Comparison of ENCODE assay signal across 10 cellular contexts in the genomic region with DNA sequence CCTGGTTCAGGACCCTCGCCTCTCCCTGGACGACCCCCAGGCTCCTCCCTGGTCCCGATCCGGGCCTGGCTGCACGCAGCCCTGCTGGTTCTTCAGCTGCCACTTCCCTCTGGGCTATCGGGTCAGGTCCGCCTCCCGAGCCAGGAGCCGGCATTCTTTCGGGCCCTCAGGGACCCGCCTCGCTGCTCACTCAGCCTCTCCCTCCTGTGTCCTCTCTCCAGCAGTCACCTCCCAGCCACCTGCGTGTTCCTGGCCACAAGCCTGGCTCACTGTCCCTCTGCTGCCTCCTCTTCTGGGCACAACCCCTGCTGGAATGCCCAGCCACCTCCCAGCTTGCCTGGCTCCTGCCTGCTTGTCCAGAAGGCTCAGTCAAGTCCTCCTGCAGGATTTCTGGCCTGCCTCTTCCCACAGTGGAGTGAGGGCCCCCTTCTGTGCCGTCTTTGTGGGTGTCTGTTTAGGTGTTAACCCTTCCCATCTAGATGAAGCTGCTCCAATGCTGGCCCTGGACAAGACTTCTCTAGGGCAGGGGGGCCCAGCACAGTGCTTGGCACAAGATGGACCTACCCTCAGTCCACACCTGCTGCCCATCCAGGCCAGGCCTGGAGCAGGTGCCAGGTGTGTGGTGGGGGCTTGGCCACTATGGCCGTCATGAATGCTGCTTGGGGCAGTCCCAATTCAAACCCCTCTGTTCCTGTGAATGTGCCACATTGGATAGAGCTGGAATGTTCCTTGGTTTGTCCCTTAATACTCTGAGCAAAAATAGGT. TPM values are rescaled to one million over a fixed set of nuclear protein-coding genes. Genes with fewer than 3 reads are reported as not detected.
A peak's percentile ranks its signal among the peaks of the same experiment; 100 is the strongest.
DNase-seq lines count a peak whose midpoint lies in the region; ATAC-seq and TF ChIP-seq lines count a peak whose summit lies in the region.
"Had no signal": no experiment of that assay in that cellular context is flagged by ENCODE, and none has a peak within 500 bp of the region (broad histone marks: within the 10 kb centered on the region; RNA-seq: fewer than 3 reads in every experiment).

No MANE protein-coding gene starts in this region.

- H3K9me3 Mint-ChIP-seq in CD8-positive, alpha-beta T cell, result no peaks in the 10 kb centered on the region
- no peaks in the 10 kb centered on the region for H3K9me3 Mint-ChIP-seq in activated B cell treated with CpG ODN at 0.5 μM for 24 hours

- H3K27ac ChIP-seq in CD8-positive, alpha-beta T cell (ENCODE audit: low read depth, low read length), result no peak overlapping the region
- peak overlapping the region; percentile 10 for H3K27ac ChIP-seq in right cardiac atrium (ENCODE audit: low read length)
- no peak overlapping the region for H3K27ac ChIP-seq in psoas muscle
- H3K27ac ChIP-seq: KMS-11 had no signal

- H3K4me3 ChIP-seq in CD8-positive, alpha-beta T cell (ENCODE audit: low read depth, low read length), result no peak overlapping the region
- H3K4me3 ChIP-seq in right cardiac atrium (ENCODE audit: low read length), result no peak overlapping the region
- H3K4me3 ChIP-seq in psoas muscle, result peak overlapping the region; percentile 95

- no peaks in the 10 kb centered on the region for H3K9me3 ChIP-seq in CD8-positive, alpha-beta T cell (ENCODE audit: low read length)
- H3K9me3 ChIP-seq in right cardiac atrium (ENCODE audit: control insufficient read depth, low read length) (no peaks in the 10 kb centered on the region), psoas muscle (no peaks in the 10 kb centered on the region)

- POLR2A ChIA-PET in CD8-positive, alpha-beta T cell (lab: Charles Lee), result no interaction called here
- POLR2A ChIA-PET in activated B cell treated with CpG ODN at 0.5 μM for 24 hours (lab: Charles Lee), result no interaction called here

- no peaks in the 10 kb centered on the region for H3K36me3 Mint-ChIP-seq in CD8-positive, alpha-beta T cell
- no peaks in the 10 kb centered on the region for H3K36me3 Mint-ChIP-seq in activated B cell treated with CpG ODN at 0.5 μM for 24 hours (ENCODE audit: low read depth)

- no peaks in the 10 kb centered on the region for H3K36me3 ChIP-seq in CD8-positive, alpha-beta T cell (ENCODE audit: insufficient read depth, low read length)
- H3K36me3 ChIP-seq in psoas muscle (ENCODE audit: insufficient read depth in 1 of 2, low read depth in 1 of 2), result no peaks in the 10 kb centered on the region

- ATAC-seq in CD8-positive, alpha-beta T cell, result no peak
- ATAC-seq in activated B cell treated with CpG ODN at 0.5 μM for 24 hours (ENCODE audit: low read depth) (no peak), right cardiac atrium (peak; percentile 5 to 30), psoas muscle (no peak), HG02763 (IDR thresholded peaks at IDR 0.05; ENCODE audit: unreplicated experiment) (no peak)

- CTCF ChIA-PET in CD8-positive, alpha-beta T cell (lab: Charles Lee), result interaction anchor here (0.9 to 6.3 kb wide), 2 partner anchors 22 to 56 kb away, joined by 4 to 42 read pairs; no protein-coding TSS in a partner anchor
- CTCF ChIA-PET in activated B cell treated with CpG ODN at 0.5 μM for 24 hours (lab: Charles Lee), result interaction anchor here (1.4 kb wide), 1 partner anchor 21 kb away, joined by 3 read pairs; no protein-coding TSS in a partner anchor

- no peaks in the 10 kb centered on the region for H3K27me3 Mint-ChIP-seq in CD8-positive, alpha-beta T cell (ENCODE audit: low read depth)
- no peaks in the 10 kb centered on the region for H3K27me3 Mint-ChIP-seq in activated B cell treated with CpG ODN at 0.5 μM for 24 hours

- peaks cover 13% of the 10 kb centered on the region for H3K4me1 ChIP-seq in CD8-positive, alpha-beta T cell (ENCODE audit: insufficient read depth, low read length)
- peaks cover 29% of the 10 kb centered on the region for H3K4me1 ChIP-seq in right cardiac atrium (ENCODE audit: control insufficient read depth, insufficient read depth, low read length)
- peaks cover 20% of the 10 kb centered on the region for H3K4me1 ChIP-seq in psoas muscle

- 29% methylated on average over 15 of the region's 15 CpGs for WGBS in right cardiac atrium
- WGBS in psoas muscle, 3 donors, result 30 to 45% (median 36%) methylated on average over 15 of the region's 15 CpGs

- peaks cover 20% of the 10 kb centered on the region for H3K4me1 Mint-ChIP-seq in CD8-positive, alpha-beta T cell (ENCODE audit: low read depth)
- H3K4me1 Mint-ChIP-seq in activated B cell treated with CpG ODN at 0.5 μM for 24 hours, result peaks cover 29% of the 10 kb centered on the region

- intact Hi-C loops in CD8-positive, alpha-beta T cell (cut with DNase I, micrococcal nuclease), result no loop called here
- intact Hi-C loops in activated B cell treated with CpG ODN at 0.5 μM for 24 hours (cut with micrococcal nuclease) (no loop called here), right cardiac atrium (cut with DNase I) (no loop called here), psoas muscle (cut with DNase I) (no loop called here)

- H3K4me3 Mint-ChIP-seq in CD8-positive, alpha-beta T cell, result peak overlapping the region; percentile 50
- peak overlapping the region; percentile 51 for H3K4me3 Mint-ChIP-seq in activated B cell treated with CpG ODN at 0.5 μM for 24 hours

- TF ChIP-seq CTCF in CD8-positive, alpha-beta T cell (IDR thresholded peaks at IDR 0.05), result no peak
- TF ChIP-seq CTCF in activated B cell treated with CpG ODN at 0.5 μM for 24 hours (IDR thresholded peaks at IDR 0.05) (no peak), psoas muscle (IDR thresholded peaks at IDR 0.05) (no peak)

- no peak overlapping the region for H3K27ac Mint-ChIP-seq in CD8-positive, alpha-beta T cell
- no peak overlapping the region for H3K27ac Mint-ChIP-seq in activated B cell treated with CpG ODN at 0.5 μM for 24 hours

- DNase-seq in CD8-positive, alpha-beta T cell, result no peak
- DNase-seq in activated B cell treated with CpG ODN at 0.5 μM for 24 hours (no peak), right cardiac atrium (peak; percentile 44 to 83 (median 80)), psoas muscle (peak in 1 of 2 donors; percentile 60), NCI-H1930 (lab: John Stamatoyannopoulos, UW) (no peak), NCI-H128 (lab: John Stamatoyannopoulos, UW; ENCODE audit: unreplicated experiment) (no peak)
- DNase-seq in effector CD4-positive, alpha-beta T cell, result no peak
- DNase-seq: NCI-H748 treated with DMSO at 0.1 percent for 48 hours had no signal

- no peaks in the 10 kb centered on the region for H3K27me3 ChIP-seq in CD8-positive, alpha-beta T cell (ENCODE audit: insufficient read depth, low read length)
- H3K27me3 ChIP-seq in right cardiac atrium (ENCODE audit: control insufficient read depth, insufficient read depth), result no peaks in the 10 kb centered on the region
- no peaks in the 10 kb centered on the region for H3K27me3 ChIP-seq in psoas muscle (ENCODE audit: insufficient read depth in 3 of 3, low read length in 2 of 3)

RNA-seq across cellular contexts. Expression of gene WFS1, which starts 2.2 kb away (rescaled TPM):
- total RNA-seq in CD8-positive, alpha-beta T cell, result 1 to 10 TPM; 1.2 to 1.8 TPM
- total RNA-seq in activated B cell treated with CpG ODN at 0.5 μM for 24 hours (2.4 and 4.3 TPM in 2 replicates), right cardiac atrium (10 to 100 TPM; 47.9 to 76.6 (median 60.7) TPM), psoas muscle (10 to 100 TPM in 2 of 4 donors, 1 to 10 TPM in 2; 8.0 to 13.3 (median 10.0) TPM)
- polyA plus RNA-seq in right cardiac atrium (53.3 TPM), psoas muscle (10 to 100 TPM in 1 of 3 donors, 1 to 10 TPM in 2; 5.9 to 13.2 (median 7.0) TPM)

Comparison
In these comparisons a context has a peak if more than half of its experiments do, and no peak if none do; other contexts are left out.
1. ATAC-seq: peak in right cardiac atrium (2 of 2); none in CD8-positive, alpha-beta T cell (single experiment), activated B cell treated with CpG ODN at 0.5 μM for 24 hours (single experiment), psoas muscle (0 of 4) and HG02763 (single experiment).
2. DNase-seq: peak in right cardiac atrium (3 of 3); none in CD8-positive, alpha-beta T cell (0 of 7), activated B cell treated with CpG ODN at 0.5 μM for 24 hours (single experiment), NCI-H1930 (0 of 2), effector CD4-positive, alpha-beta T cell (single experiment) and NCI-H128 (single experiment).